19 cellular contexts compared by ENCODE assay signal in the genomic region with DNA sequence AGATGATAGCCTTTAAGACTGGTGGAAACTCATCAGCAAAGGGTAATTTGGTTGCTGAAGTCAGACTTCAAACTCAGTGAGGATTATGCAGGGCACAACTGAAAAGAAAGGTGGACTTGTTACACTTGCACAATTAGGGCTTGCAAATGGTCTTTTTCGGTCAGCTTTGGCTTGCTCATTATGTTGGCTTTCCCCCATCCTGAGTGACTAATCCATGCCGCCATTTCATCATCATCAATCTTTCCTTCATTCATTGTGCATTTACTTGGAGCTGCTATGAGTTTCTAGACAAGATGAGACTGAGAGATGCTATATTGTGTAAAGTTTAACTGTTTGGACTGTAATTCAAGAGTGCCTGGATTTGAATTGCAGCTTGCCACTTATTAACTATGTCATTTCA.
"Had no signal": no experiment of that assay in that cellular context is flagged by ENCODE, and none has a peak within 500 bp of the region (broad histone marks: within the 10 kb centered on the region; RNA-seq: fewer than 3 reads in every experiment).

No MANE protein-coding gene starts in this region.

- H3K4me3 ChIP-seq: cardiac muscle cell, esophagus muscularis mucosa, hepatocyte, pancreas had no signal

- H3K4me1 ChIP-seq: pancreas had no signal

- H3K9me3 ChIP-seq: esophagus muscularis mucosa, neutrophil, pancreas had no signal

- H3K79me2 ChIP-seq: hepatocyte had no signal

- H2AFZ ChIP-seq: hepatocyte had no signal

- H3K27ac ChIP-seq: cardiac muscle cell, esophagus muscularis mucosa, hepatocyte, neutrophil, pancreas had no signal

- H3K4me3 Mint-ChIP-seq: activated CD4-positive, alpha-beta T cell treated with anti-CD3 and anti-CD28 coated beads for 36 hours; activated naive CD8-positive, alpha-beta T cell treated with anti-CD3 and anti-CD28 coated beads for 36 hours; natural killer cell; stimulated activated memory B cell treated with anti-CD40 and anti-IgM and Interleukin-4, amounts not matched to agents 10 μg/mL and 1 μg/mL and 100 μg/mL, for 72 hours; WTC11 had no signal

- H3K36me3 Mint-ChIP-seq: activated naive CD8-positive, alpha-beta T cell treated with anti-CD3 and anti-CD28 coated beads for 36 hours; natural killer cell; stimulated activated memory B cell treated with anti-CD40 and anti-IgM and Interleukin-4, amounts not matched to agents 10 μg/mL and 1 μg/mL and 100 μg/mL, for 72 hours; WTC11 had no signal

- H3K9me3 Mint-ChIP-seq: activated naive CD8-positive, alpha-beta T cell treated with anti-CD3 and anti-CD28 coated beads for 36 hours; natural killer cell; stimulated activated memory B cell treated with anti-CD40 and anti-IgM and Interleukin-4, amounts not matched to agents 10 μg/mL and 1 μg/mL and 100 μg/mL, for 72 hours had no signal

- H3K4me1 Mint-ChIP-seq: activated CD4-positive, alpha-beta T cell treated with anti-CD3 and anti-CD28 coated beads for 36 hours; activated naive CD8-positive, alpha-beta T cell treated with anti-CD3 and anti-CD28 coated beads for 36 hours; natural killer cell; stimulated activated memory B cell treated with anti-CD40 and anti-IgM and Interleukin-4, amounts not matched to agents 10 μg/mL and 1 μg/mL and 100 μg/mL, for 72 hours had no signal

- H3K27ac Mint-ChIP-seq: activated CD4-positive, alpha-beta T cell treated with anti-CD3 and anti-CD28 coated beads for 36 hours; activated naive CD8-positive, alpha-beta T cell treated with anti-CD3 and anti-CD28 coated beads for 36 hours; natural killer cell; stimulated activated memory B cell treated with anti-CD40 and anti-IgM and Interleukin-4, amounts not matched to agents 10 μg/mL and 1 μg/mL and 100 μg/mL, for 72 hours; WTC11 had no signal

- DNase-seq: activated CD4-positive, alpha-beta T cell treated with anti-CD3 and anti-CD28 coated beads for 36 hours; activated CD4-positive, alpha-beta T cell treated with anti-CD3 and anti-CD28 coated beads, Interleukin-2, amount 50 U/mL, for 48 hours; activated naive CD4-positive, alpha-beta T cell; activated naive CD8-positive, alpha-beta T cell treated with anti-CD3 and anti-CD28 coated beads for 36 hours; activated T-cell treated with anti-CD3 and anti-CD28 coated beads for 4 hours; amniotic stem cell; dermis blood vessel endothelial cell; effector memory CD4-positive, alpha-beta T cell; left cardiac atrium; mesenchymal stem cell; natural killer cell; pancreas; stimulated activated CD4-positive, alpha-beta T cell treated with anti-CD3 and anti-CD28 coated beads, Interleukin-4, amount 100 ng/mL, for 4 hours had no signal

- H3K36me3 ChIP-seq: cardiac muscle cell, esophagus muscularis mucosa, neutrophil, pancreas had no signal

- H3K27me3 ChIP-seq: cardiac muscle cell, esophagus muscularis mucosa, hepatocyte, neutrophil, pancreas had no signal

- H3K4me2 ChIP-seq: hepatocyte had no signal
